16 cellular contexts compared by ENCODE assay signal in genomic region chr13:36313047-36313969, GRCh38. TPM values are rescaled to one million over a fixed set of nuclear protein-coding genes. Genes with fewer than 3 reads are reported as not detected.
DNase-seq lines count a peak whose midpoint lies in the region; ATAC-seq, FAIRE-seq and TF ChIP-seq lines count a peak whose summit lies in the region.
"Had no signal": no experiment of that assay in that cellular context is flagged by ENCODE, and none has a peak within 500 bp of the region (broad histone marks: within the 10 kb centered on the region; RNA-seq: fewer than 3 reads in every experiment).

No MANE protein-coding gene starts in this region.

- no peak overlapping the region for H2BK120ac ChIP-seq in IMR-90 (ENCODE audit: low read depth, low read length)

- no peaks in the 10 kb centered on the region for H3K4me1 Mint-ChIP-seq in activated CD4-positive, alpha-beta T cell treated with anti-CD3 and anti-CD28 coated beads for 36 hours
- peaks cover 7% of the 10 kb centered on the region for H3K4me1 Mint-ChIP-seq in activated CD4-positive, alpha-beta T cell treated with anti-CD3 and anti-CD28 coated beads, Interleukin-2, amount 10 ng/mL, durations not matched to agents 24 days and 14 days
- H3K4me1 Mint-ChIP-seq in astrocyte (ENCODE audit: low read depth, unreplicated experiment), result peaks cover 14% of the 10 kb centered on the region
- H3K4me1 Mint-ChIP-seq: IgD-negative memory B cell had no signal

- peaks cover 33% of the 10 kb centered on the region for H3K36me3 Mint-ChIP-seq in activated CD4-positive, alpha-beta T cell treated with anti-CD3 and anti-CD28 coated beads for 36 hours (ENCODE audit: low read depth)
- peaks cover 34% of the 10 kb centered on the region for H3K36me3 Mint-ChIP-seq in activated CD4-positive, alpha-beta T cell treated with anti-CD3 and anti-CD28 coated beads, Interleukin-2, amount 10 ng/mL, durations not matched to agents 24 days and 14 days (ENCODE audit: low read depth)
- H3K36me3 Mint-ChIP-seq in astrocyte (ENCODE audit: low read depth, unreplicated experiment), result peaks cover 22% of the 10 kb centered on the region
- H3K36me3 Mint-ChIP-seq: IgD-negative memory B cell had no signal

- H4K91ac ChIP-seq in IMR-90 (ENCODE audit: insufficient read depth, low read depth, low read length), result no peak overlapping the region

- intact Hi-C loops in activated CD4-positive, alpha-beta T cell treated with anti-CD3 and anti-CD28 coated beads for 36 hours (cut with DNase I, micrococcal nuclease), result no loop called here
- intact Hi-C loops in activated CD4-positive, alpha-beta T cell treated with anti-CD3 and anti-CD28 coated beads, Interleukin-2, amount 10 ng/mL, durations not matched to agents 24 days and 14 days (cut with micrococcal nuclease), result no loop called here
- intact Hi-C loops in IMR-90 (cut with micrococcal nuclease), result no loop called here
- intact Hi-C loops in left lung (cut with DNase I), result no loop called here

- no peaks in the 10 kb centered on the region for H3K27me3 Mint-ChIP-seq in activated CD4-positive, alpha-beta T cell treated with anti-CD3 and anti-CD28 coated beads for 36 hours
- no peaks in the 10 kb centered on the region for H3K27me3 Mint-ChIP-seq in activated CD4-positive, alpha-beta T cell treated with anti-CD3 and anti-CD28 coated beads, Interleukin-2, amount 10 ng/mL, durations not matched to agents 24 days and 14 days
- no peaks in the 10 kb centered on the region for H3K27me3 Mint-ChIP-seq in astrocyte (ENCODE audit: low read depth, unreplicated experiment)
- H3K27me3 Mint-ChIP-seq: IgD-negative memory B cell had no signal

- H3K56ac ChIP-seq in IMR-90 (ENCODE audit: extremely low read depth, insufficient read depth, low read length), result no peak overlapping the region

- dilution Hi-C loops in IMR-90 (cut with HindIII; ENCODE audit: low sequenced_read_pairs, unreplicated experiment), result no loop called here

- no CpG with 5 or more reads among the region's 3 CpGs for WGBS in IMR-90 (ENCODE audit: extremely low coverage in 2 of 2, insufficient read length in 1 of 2), 2 experiments

- no peak overlapping the region for H2BK15ac ChIP-seq in IMR-90 (ENCODE audit: low read depth, low read length)

- no peak overlapping the region for H4K5ac ChIP-seq in IMR-90 (ENCODE audit: low read depth, low read length)

- peaks cover 7 to 18% of the 10 kb centered on the region in 2 experiments; a peak in 3 of 4 replicates for H3K79me1 ChIP-seq in IMR-90 (ENCODE audit: low read depth in 1 of 2, low read length in 2 of 2)

- BruUV-seq in IMR-90 (replicated peaks; lab: Mats Ljungman, UMichigan), result no TSS peak

- no peak overlapping the region for H4K8ac ChIP-seq in IMR-90 (ENCODE audit: low read depth in 2 of 2, low read length in 2 of 2)

- no peak for TF ChIP-seq RAD21 in IMR-90 (IDR thresholded peaks at IDR 0.05; ENCODE audit: low read length)

- H3K4me1 ChIP-seq in IMR-90 (ENCODE audit: control insufficient read depth, insufficient read depth, low read length), result no peaks in the 10 kb centered on the region
- peaks cover 3% of the 10 kb centered on the region for H3K4me1 ChIP-seq in astrocyte (ENCODE audit: insufficient read depth, low read length)
- H3K4me1 ChIP-seq in left lung, result no peaks in the 10 kb centered on the region

- no peaks in the 10 kb centered on the region for H3K79me2 ChIP-seq in astrocyte (ENCODE audit: insufficient read depth, low read length)

- CTCF ChIA-PET in activated CD4-positive, alpha-beta T cell treated with anti-CD3 and anti-CD28 coated beads for 36 hours (lab: Charles Lee), result no interaction called here
- CTCF ChIA-PET in IMR-90 (lab: Yijun Ruan, JAX), result interaction anchor here (1.0 to 1.5 kb wide), 2 partner anchors 28 to 34 kb away, joined by 4 to 5 read pairs; no protein-coding TSS in a partner anchor

- H3K9me1 ChIP-seq in IMR-90 (ENCODE audit: insufficient read depth, low read length), result 0 out of 2 replicates have a peak, but pooled peaks cover 3% of the 10 kb centered on the region

- no peak for DNase-seq in activated CD4-positive, alpha-beta T cell treated with anti-CD3 and anti-CD28 coated beads for 36 hours
- no peak for DNase-seq in activated CD4-positive, alpha-beta T cell treated with anti-CD3 and anti-CD28 coated beads, Interleukin-2, amount 10 ng/mL, durations not matched to agents 24 days and 14 days
- peak; percentile 18 for DNase-seq in IMR-90
- no peak for DNase-seq in astrocyte (ENCODE audit: low read depth)
- DNase-seq in left lung, result no peak
- no peak for DNase-seq in NCI-H1105 (lab: John Stamatoyannopoulos, UW)
- no peak for DNase-seq in NCI-H345 treated with DMSO at 0.1 percent for 48 hours (lab: John Stamatoyannopoulos, UW; ENCODE audit: unreplicated experiment)
- no peak for DNase-seq in NCI-H1436 treated with DMSO at 0.1 percent for 48 hours (lab: John Stamatoyannopoulos, UW)
- DNase-seq: 8988T; COR-L47; HCEC 1CT; NCI-H226; NCI-H526 treated with DMSO at 0.1 percent for 48 hours; NK-92 treated with Interleukin-12 subunit alpha and Interleukin-12 subunit beta, amount 100 ng/mL, for 24 hours; OCI-M1 had no signal

- H3K27ac ChIP-seq in IMR-90 (ENCODE audit: insufficient read depth, low read length) (no peak overlapping the region), astrocyte (ENCODE audit: low read depth, low read length) (no peak overlapping the region), left lung (no peak overlapping the region)

- ATAC-seq in activated CD4-positive, alpha-beta T cell treated with anti-CD3 and anti-CD28 coated beads for 36 hours, result peak; percentile 60
- ATAC-seq in IMR-90 (ENCODE audit: low read depth) (peak; percentile 42), left lung (peak; percentile 74)

- H3K23ac ChIP-seq in IMR-90 (ENCODE audit: low read depth, low read length), result no peak overlapping the region

- H3K27ac Mint-ChIP-seq in activated CD4-positive, alpha-beta T cell treated with anti-CD3 and anti-CD28 coated beads for 36 hours, result no peak overlapping the region
- H3K27ac Mint-ChIP-seq in activated CD4-positive, alpha-beta T cell treated with anti-CD3 and anti-CD28 coated beads, Interleukin-2, amount 10 ng/mL, durations not matched to agents 24 days and 14 days, result no peak overlapping the region
- H3K27ac Mint-ChIP-seq in astrocyte (ENCODE audit: unreplicated experiment), result peak overlapping the region; percentile 10
- H3K27ac Mint-ChIP-seq: IgD-negative memory B cell had no signal

- H2AFZ ChIP-seq in IMR-90 (replicated peaks; ENCODE audit: low read length, poor library complexity) (no peak overlapping the region), astrocyte (ENCODE audit: low read depth, low read length) (no peak overlapping the region)

- H3K36me3 ChIP-seq in IMR-90 (ENCODE audit: control insufficient read depth, insufficient read depth, low read length), result peaks cover 23% of the 10 kb centered on the region
- H3K36me3 ChIP-seq in astrocyte (ENCODE audit: insufficient read depth, low read length), result peaks cover 41% of the 10 kb centered on the region
- peaks cover 0 to 66% of the 10 kb centered on the region in 2 donors for H3K36me3 ChIP-seq in left lung

- H3K4me3 ChIP-seq in IMR-90 (ENCODE audit: insufficient read depth, low read depth, low read length), result no peak overlapping the region
- no peak overlapping the region for H3K4me3 ChIP-seq in astrocyte (ENCODE audit: insufficient read depth, low read depth, low read length)
- H3K4me3 ChIP-seq in left lung, result no peak overlapping the region

- H3K9me3 Mint-ChIP-seq in activated CD4-positive, alpha-beta T cell treated with anti-CD3 and anti-CD28 coated beads for 36 hours (ENCODE audit: low read depth), result no peaks in the 10 kb centered on the region
- peaks cover 4% of the 10 kb centered on the region for H3K9me3 Mint-ChIP-seq in activated CD4-positive, alpha-beta T cell treated with anti-CD3 and anti-CD28 coated beads, Interleukin-2, amount 10 ng/mL, durations not matched to agents 24 days and 14 days
- peaks cover 3% of the 10 kb centered on the region for H3K9me3 Mint-ChIP-seq in astrocyte (ENCODE audit: unreplicated experiment)

- H2AK9ac ChIP-seq in IMR-90 (replicated peaks; ENCODE audit: low read depth, low read length, poor library complexity), result no peak overlapping the region

- POLR2A ChIA-PET in activated CD4-positive, alpha-beta T cell treated with anti-CD3 and anti-CD28 coated beads for 36 hours (lab: Charles Lee), result no interaction called here
- POLR2A ChIA-PET in IMR-90 (lab: Charles Lee; ENCODE audit: unreplicated experiment), result no interaction called here

- H3K4me2 ChIP-seq in IMR-90 (ENCODE audit: low read depth, low read length) (no peak overlapping the region), astrocyte (ENCODE audit: low read length) (no peak overlapping the region)

- no peak for TF ChIP-seq POLR2A in IMR-90 (IDR thresholded peaks at IDR 0.05; ENCODE audit: low read depth, low read length)

- no peak overlapping the region for H3K14ac ChIP-seq in IMR-90 (replicated peaks; ENCODE audit: low read depth, low read length)

- H3K4me3 Mint-ChIP-seq in activated CD4-positive, alpha-beta T cell treated with anti-CD3 and anti-CD28 coated beads for 36 hours, result no peak overlapping the region
- H3K4me3 Mint-ChIP-seq in activated CD4-positive, alpha-beta T cell treated with anti-CD3 and anti-CD28 coated beads, Interleukin-2, amount 10 ng/mL, durations not matched to agents 24 days and 14 days, result no peak overlapping the region
- H3K4me3 Mint-ChIP-seq in astrocyte (ENCODE audit: unreplicated experiment), result no peak overlapping the region
- H3K4me3 Mint-ChIP-seq: IgD-negative memory B cell had no signal

- H4K20me1 ChIP-seq in IMR-90 (ENCODE audit: insufficient read depth, low read length), result no peaks in the 10 kb centered on the region
- H4K20me1 ChIP-seq in astrocyte (ENCODE audit: insufficient read depth, low read length), result peaks cover 9% of the 10 kb centered on the region

- H3K27me3 ChIP-seq in IMR-90 (ENCODE audit: control insufficient read depth, insufficient read depth, low read length) (no peaks in the 10 kb centered on the region), astrocyte (ENCODE audit: insufficient read depth, low read length) (no peaks in the 10 kb centered on the region), left lung (no peaks in the 10 kb centered on the region)

- no peak overlapping the region for H3K9ac ChIP-seq in IMR-90 (ENCODE audit: low read depth, low read length)
- H3K9ac ChIP-seq in astrocyte (ENCODE audit: low read length), result no peak overlapping the region

- FAIRE-seq in astrocyte (lab: Jason Lieb, UNC), result peak; percentile 39

- in situ Hi-C loops in IMR-90 (cut with MboI; ENCODE audit: low sequenced_read_pairs), result no loop called here

- TF ChIP-seq CTCF in IMR-90 (conservative IDR thresholded peaks at IDR 0.05; ENCODE audit: low read depth, low read length) (no peak), astrocyte (IDR thresholded peaks at IDR 0.05; ENCODE audit: insufficient read depth, low read depth, low read length) (no peak), left lung (IDR thresholded peaks at IDR 0.05) (no peak)

- H3K9me3 ChIP-seq in IMR-90 (ENCODE audit: control insufficient read depth, insufficient read depth, low read length), result no peaks in the 10 kb centered on the region
- no peaks in the 10 kb centered on the region for H3K9me3 ChIP-seq in astrocyte (ENCODE audit: insufficient read depth, low read depth, low read length)
- H3K9me3 ChIP-seq in left lung, result no peaks in the 10 kb centered on the region

- H3K18ac ChIP-seq in IMR-90 (ENCODE audit: low read depth, low read length), result no peak overlapping the region

- H3K4ac ChIP-seq in IMR-90 (ENCODE audit: low read depth, low read length), result no peak overlapping the region

- no peak overlapping the region for H2AK5ac ChIP-seq in IMR-90 (ENCODE audit: low read depth, low read length)

- no peak overlapping the region for H2BK20ac ChIP-seq in IMR-90 (ENCODE audit: low read depth, low read length)

- H2BK5ac ChIP-seq in IMR-90 (ENCODE audit: low read depth, low read length, poor library complexity, severe bottlenecking), result no peak overlapping the region

RNA-seq across cellular contexts. Expression of gene CCDC169, which starts 15.7 kb away (rescaled TPM):
- total RNA-seq in activated CD4-positive, alpha-beta T cell treated with anti-CD3 and anti-CD28 coated beads for 36 hours, result under 1 TPM; 0.30 TPM
- total RNA-seq in activated CD4-positive, alpha-beta T cell treated with anti-CD3 and anti-CD28 coated beads, Interleukin-2, amount 10 ng/mL, durations not matched to agents 24 days and 14 days, result 0.35 and 0.50 TPM in 2 replicates
- total RNA-seq in IMR-90 (2012; rRNA removed) (0.54 and 0.83 TPM in 2 replicates), astrocyte (0.62 and 0.98 TPM in 2 replicates), left lung (1 to 10 TPM in 1 of 2 donors, under 1 TPM in 1; 0.76 to 2.6 TPM)
- polyA plus RNA-seq in IMR-90 (2012; rRNA removed), result 0.62 TPM in 2 replicates
- 0.10 TPM in 2 replicates for polyA plus RNA-seq in IMR-90 (2012; cell fraction: cytosol; rRNA removed)
- 0.08 and 0.56 TPM in 2 replicates for polyA plus RNA-seq in IMR-90 (2012; cell fraction: nucleus; rRNA removed; ENCODE audit: low replicate concordance)
- polyA plus RNA-seq: IgD-negative memory B cell had no signal

RNA-seq across cellular contexts. Expression of gene SPART, which starts 32.9 kb away (rescaled TPM):
- 10 to 100 TPM; 30.2 to 40.4 TPM for total RNA-seq in activated CD4-positive, alpha-beta T cell treated with anti-CD3 and anti-CD28 coated beads for 36 hours
- 25.3 and 31.8 TPM in 2 replicates for total RNA-seq in activated CD4-positive, alpha-beta T cell treated with anti-CD3 and anti-CD28 coated beads, Interleukin-2, amount 10 ng/mL, durations not matched to agents 24 days and 14 days
- total RNA-seq in IMR-90 (2012; rRNA removed) (86.4 and 110 TPM in 2 replicates), astrocyte (47.7 and 50.6 TPM in 2 replicates), left lung (10 to 100 TPM; 59.1 to 73.7 TPM)
- 34.2 and 43.8 TPM in 2 replicates for polyA plus RNA-seq in IMR-90 (2012; rRNA removed)
- polyA plus RNA-seq in IMR-90 (2012; cell fraction: cytosol; rRNA removed), result 9.1 and 12.6 TPM in 2 replicates
- 9.9 and 80.4 TPM in 2 replicates for polyA plus RNA-seq in IMR-90 (2012; cell fraction: nucleus; rRNA removed; ENCODE audit: low replicate concordance)
